15 cellular contexts compared by ENCODE assay signal in genomic region chr5:81249240-81249639, GRCh38. TPM values are rescaled to one million over a fixed set of nuclear protein-coding genes. Genes with fewer than 3 reads are reported as not detected.
DNase-seq lines count a peak whose midpoint lies in the region; ATAC-seq and TF ChIP-seq lines count a peak whose summit lies in the region.
"Had no signal": no experiment of that assay in that cellular context is flagged by ENCODE, and none has a peak within 500 bp of the region (broad histone marks: within the 10 kb centered on the region; RNA-seq: fewer than 3 reads in every experiment).

No MANE protein-coding gene starts in this region.

- TF ChIP-seq CTCF in neural progenitor cell (IDR thresholded peaks at IDR 0.05), result no peak

- peaks cover 35% of the 10 kb centered on the region for H3F3A ChIP-seq in neural progenitor cell (ENCODE audit: low read depth)

- peaks cover 38% of the 10 kb centered on the region for H3K36me3 Mint-ChIP-seq in neural progenitor cell
- peaks cover 13 to 21% (median 13%) of the 10 kb centered on the region in 3 donors for H3K36me3 Mint-ChIP-seq in naive thymus-derived CD8-positive, alpha-beta T cell

- DNase-seq in NCI-H510A treated with DMSO at 0.1 percent for 48 hours (lab: John Stamatoyannopoulos, UW), result peak; percentile 25
- no peak for DNase-seq in NCI-H510A (lab: John Stamatoyannopoulos, UW)
- peak; percentile 38 for DNase-seq in NCI-H146 (lab: John Stamatoyannopoulos, UW)
- peak; percentile 10 for DNase-seq in NCI-H774 (lab: John Stamatoyannopoulos, UW)
- DNase-seq in neural progenitor cell (ENCODE audit: low spot score), result peak; percentile 57
- no peak for DNase-seq in naive thymus-derived CD8-positive, alpha-beta T cell
- no peak for DNase-seq in iPS-NIHi11 (ENCODE audit: low spot score)
- DNase-seq in trophoblast cell, result no peak
- DNase-seq: ACHN; CD4-positive, CD25-positive, alpha-beta regulatory T cell; DMS79; GOT3 had no signal

- H3K36me3 ChIP-seq in neural progenitor cell, result peaks cover 7% of the 10 kb centered on the region
- peaks cover 6 to 8% of the 10 kb centered on the region in 2 experiments for H3K36me3 ChIP-seq in trophoblast cell (ENCODE audit: control insufficient read depth in 1 of 2, insufficient read depth in 2 of 2, low read length in 2 of 2)
- H3K36me3 ChIP-seq: HAP-1 had no signal

- POLR2A ChIA-PET in naive thymus-derived CD8-positive, alpha-beta T cell (lab: Charles Lee), result no interaction called here

- H4K91ac ChIP-seq in trophoblast cell (ENCODE audit: low read depth, low read length), result no peak overlapping the region

- H3K4ac ChIP-seq in trophoblast cell (ENCODE audit: low read depth, low read length), result no peak overlapping the region

- H3K79me2 ChIP-seq in neural progenitor cell (ENCODE audit: low read depth) (no peaks in the 10 kb centered on the region), trophoblast cell (ENCODE audit: control insufficient read depth, insufficient read depth, low read length, poor library complexity) (no peaks in the 10 kb centered on the region)

- peaks cover 2% of the 10 kb centered on the region for H3K27me3 Mint-ChIP-seq in neural progenitor cell (ENCODE audit: insufficient read depth, low read depth)
- H3K27me3 Mint-ChIP-seq in naive thymus-derived CD8-positive, alpha-beta T cell, result no peaks in the 10 kb centered on the region
- H3K27me3 Mint-ChIP-seq: CD4-positive, CD25-positive, alpha-beta regulatory T cell had no signal

- no peak overlapping the region for H3K4me3 Mint-ChIP-seq in neural progenitor cell
- H3K4me3 Mint-ChIP-seq in naive thymus-derived CD8-positive, alpha-beta T cell, result no peak overlapping the region
- H3K4me3 Mint-ChIP-seq: CD4-positive, CD25-positive, alpha-beta regulatory T cell had no signal

- peaks cover 26% of the 10 kb centered on the region for H4K20me1 ChIP-seq in neural progenitor cell (ENCODE audit: low read depth)
- H4K20me1 ChIP-seq: BLaER1 treated with 17β-estradiol and CSF1 and Interleukin-3, amounts not matched to agents 10 nM and 100 nM had no signal

- no peaks in the 10 kb centered on the region for H3K27me3 ChIP-seq in neural progenitor cell
- no peaks in the 10 kb centered on the region for H3K27me3 ChIP-seq in trophoblast cell (ENCODE audit: insufficient read depth, low read length)
- H3K27me3 ChIP-seq: BLaER1 treated with 17β-estradiol and CSF1 and Interleukin-3, amounts not matched to agents 10 nM and 100 nM had no signal

- no peak overlapping the region for H2BK5ac ChIP-seq in trophoblast cell (ENCODE audit: low read depth, low read length, poor library complexity)

- H3K79me1 ChIP-seq in trophoblast cell (ENCODE audit: low read length), result peaks cover 10% of the 10 kb centered on the region

- H3K9me3 ChIP-seq in neural progenitor cell (ENCODE audit: low read depth) (peaks cover 8% of the 10 kb centered on the region), trophoblast cell (ENCODE audit: insufficient read depth, low read depth, low read length) (no peaks in the 10 kb centered on the region)
- H3K9me3 ChIP-seq: HAP-1 had no signal

- H3K4me2 ChIP-seq in neural progenitor cell, result peak overlapping the region; percentile 1
- no peak overlapping the region for H3K4me2 ChIP-seq in trophoblast cell (ENCODE audit: low read length)
- H3K4me2 ChIP-seq: BLaER1 treated with 17β-estradiol and CSF1 and Interleukin-3, amounts not matched to agents 10 nM and 100 nM had no signal

- H4K12ac ChIP-seq in trophoblast cell (ENCODE audit: low read depth, low read length), result no peak overlapping the region

- H3K9me3 Mint-ChIP-seq in neural progenitor cell, result peaks cover 8% of the 10 kb centered on the region
- no peaks in the 10 kb centered on the region for H3K9me3 Mint-ChIP-seq in naive thymus-derived CD8-positive, alpha-beta T cell
- H3K9me3 Mint-ChIP-seq: CD4-positive, CD25-positive, alpha-beta regulatory T cell had no signal

- H3K4me1 Mint-ChIP-seq in neural progenitor cell, result peaks cover 23% of the 10 kb centered on the region
- H3K4me1 Mint-ChIP-seq in naive thymus-derived CD8-positive, alpha-beta T cell, result peaks cover 0 to under 1% (median 0%) of the 10 kb centered on the region in 4 donors

- H3K23ac ChIP-seq in trophoblast cell (ENCODE audit: low read length), result no peak overlapping the region

- WGBS in trophoblast cell (ENCODE audit: extremely low coverage, insufficient coverage, insufficient read length), result no CpG with 5 or more reads among the region's 4 CpGs

- H3K27ac ChIP-seq in neural progenitor cell (no peak overlapping the region), trophoblast cell (ENCODE audit: low read depth, low read length) (no peak overlapping the region)
- H3K27ac ChIP-seq: BLaER1 treated with 17β-estradiol and CSF1 and Interleukin-3, amounts not matched to agents 10 nM and 100 nM had no signal

- H2AFZ ChIP-seq in neural progenitor cell (replicated peaks), result no peak overlapping the region
- H2AFZ ChIP-seq in trophoblast cell (ENCODE audit: insufficient read depth, low read length, poor library complexity), result no peak overlapping the region

- H2BK12ac ChIP-seq in trophoblast cell (ENCODE audit: low read length), result no peak overlapping the region

- H3K4me3 ChIP-seq in neural progenitor cell (no peak overlapping the region), trophoblast cell (ENCODE audit: low read depth, low read length) (no peak overlapping the region)
- H3K4me3 ChIP-seq: BLaER1 treated with 17β-estradiol and CSF1 and Interleukin-3, amounts not matched to agents 10 nM and 100 nM; HAP-1 had no signal

- H3K9ac ChIP-seq in neural progenitor cell (no peak overlapping the region), trophoblast cell (ENCODE audit: low read length) (no peak overlapping the region)
- H3K9ac ChIP-seq: BLaER1 treated with 17β-estradiol and CSF1 and Interleukin-3, amounts not matched to agents 10 nM and 100 nM had no signal

- H3K18ac ChIP-seq in trophoblast cell (ENCODE audit: low read length), result no peak overlapping the region

- H2BK120ac ChIP-seq in trophoblast cell (ENCODE audit: insufficient read depth, low read length, poor library complexity), result no peak overlapping the region

- no peak overlapping the region for H3K14ac ChIP-seq in trophoblast cell (ENCODE audit: low read length)

- no peak overlapping the region for H2AK5ac ChIP-seq in trophoblast cell (ENCODE audit: low read length)

- peaks cover 53% of the 10 kb centered on the region for H3K4me1 ChIP-seq in neural progenitor cell
- H3K4me1 ChIP-seq in trophoblast cell (ENCODE audit: control insufficient read depth in 1 of 2, insufficient read depth in 2 of 2, low read length in 2 of 2), result peaks cover 20 to 30% of the 10 kb centered on the region in 2 experiments
- H3K4me1 ChIP-seq: BLaER1 treated with 17β-estradiol and CSF1 and Interleukin-3, amounts not matched to agents 10 nM and 100 nM had no signal

- no peak overlapping the region for H3K27ac Mint-ChIP-seq in neural progenitor cell
- no peak overlapping the region for H3K27ac Mint-ChIP-seq in naive thymus-derived CD8-positive, alpha-beta T cell

- ATAC-seq in naive thymus-derived CD8-positive, alpha-beta T cell, result no peak

- no peak overlapping the region for H4K8ac ChIP-seq in trophoblast cell (ENCODE audit: low read depth, low read length)

RNA-seq across cellular contexts. Expression of gene CKMT2, which starts 16.1 kb away (rescaled TPM):
- total RNA-seq in neural progenitor cell (ENCODE audit: low replicate concordance), result not detected in 2 replicates
- under 1 TPM in 1 of 2 experiments, not detected in 1; 0.78 TPM for total RNA-seq in naive thymus-derived CD8-positive, alpha-beta T cell
- polyA plus RNA-seq in naive thymus-derived CD8-positive, alpha-beta T cell, result not detected
- polyA plus RNA-seq in trophoblast cell (2013), result 4.3 TPM in 2 replicates
- total RNA-seq: CD4-positive, CD25-positive, alpha-beta regulatory T cell; HT1080 had no signal

RNA-seq across cellular contexts. Expression of gene ZCCHC9, which starts 52.1 kb away (rescaled TPM):
- 41.3 and 57.4 TPM in 2 replicates for total RNA-seq in neural progenitor cell (ENCODE audit: low replicate concordance)
- 10 to 100 TPM; 25.4 to 25.5 TPM for total RNA-seq in naive thymus-derived CD8-positive, alpha-beta T cell
- polyA plus RNA-seq in naive thymus-derived CD8-positive, alpha-beta T cell, result 10 to 100 TPM in 2 of 3 donors, 1 to 10 TPM in 1; 9.7 to 19.0 (median 16.0) TPM
- polyA plus RNA-seq in trophoblast cell (2013), result 49.2 and 51.5 TPM in 2 replicates

Comparison
In these comparisons a context has a peak if more than half of its experiments do, and no peak if none do; other contexts are left out.
1. DNase-seq: peak in NCI-H510A treated with DMSO at 0.1 percent for 48 hours (single experiment), NCI-H146 (single experiment), NCI-H774 (single experiment) and neural progenitor cell (single experiment); none in NCI-H510A (single experiment), naive thymus-derived CD8-positive, alpha-beta T cell (0 of 10), iPS-NIHi11 (single experiment) and trophoblast cell (0 of 2).